ENCODE assay signal across 1 cellular context in genomic region chr16:885391-885790, GRCh38.
TF ChIP-seq lines count a peak whose summit lies in the region.

No MANE protein-coding gene starts in this region.

TF ChIP-seq in K562, 482 proteins besides CTCF, POLR2A, EP300 and RAD21 (continued from another document):
- TF ChIP-seq TBL1XR1 (IDR thresholded peaks at IDR 0.05; ENCODE audit: low read length in 2 of 2) (no peak), RNF219 (CRISPR knock-in tag; IDR thresholded peaks at IDR 0.05) (no peak), ERF (CRISPR knock-in tag; IDR thresholded peaks at IDR 0.05) (no peak), PTBP1 (IDR thresholded peaks at IDR 0.05; ENCODE audit: low read depth, low read length) (no peak), MAFF (IDR thresholded peaks at IDR 0.05; ENCODE audit: low read length) (no peak), CLOCK (CRISPR knock-in tag; IDR thresholded peaks at IDR 0.05; ENCODE audit: borderline replicate concordance) (no peak), RBBP5 (IDR thresholded peaks at IDR 0.05; ENCODE audit: borderline replicate concordance, insufficient read depth, low read length, poor library complexity, severe bottlenecking) (no peak)
